8 cellular contexts compared by ENCODE assay signal in the genomic region with DNA sequence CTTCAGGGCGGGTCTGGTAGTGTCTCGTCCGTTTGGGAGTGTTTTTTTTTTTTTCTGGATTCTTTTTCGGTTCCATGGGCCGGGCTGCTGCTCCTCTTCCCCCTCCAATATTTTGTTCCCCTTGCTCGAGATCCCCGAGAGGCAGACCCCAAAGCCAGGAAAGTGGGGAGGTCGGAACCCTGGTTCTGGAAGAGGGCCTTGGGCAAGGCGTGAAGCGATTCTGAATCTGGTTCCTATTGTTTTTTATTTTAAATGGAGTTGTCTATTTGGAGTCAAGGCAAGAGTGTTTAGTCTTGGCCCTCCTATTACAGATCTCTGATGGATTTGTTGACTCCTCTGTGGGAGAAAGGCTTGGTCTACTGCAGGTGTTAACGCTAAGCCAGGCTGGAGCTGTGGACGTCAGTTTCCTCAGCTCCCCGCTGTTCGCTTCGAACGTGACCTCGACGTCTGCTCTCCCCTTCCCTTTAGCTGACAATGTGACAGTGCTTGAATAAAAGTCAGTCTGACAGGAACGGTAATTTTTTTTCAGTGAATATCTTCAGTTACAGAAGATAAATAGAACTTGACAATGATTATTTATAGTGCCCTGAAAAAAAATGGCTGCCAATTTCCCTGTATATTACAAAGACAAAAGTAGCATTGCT. TPM values are rescaled to one million over a fixed set of nuclear protein-coding genes. Genes with fewer than 3 reads are reported as not detected.
DNase-seq lines count a peak whose midpoint lies in the region; ATAC-seq and TF ChIP-seq lines count a peak whose summit lies in the region.

No MANE protein-coding gene starts in this region.

- peaks cover 31% of the 10 kb centered on the region for H3K79me2 ChIP-seq in smooth muscle cell (ENCODE audit: low read depth)

- TF ChIP-seq EP300 in Ishikawa (IDR thresholded peaks at IDR 0.05; ENCODE audit: borderline replicate concordance) = no peak

- no peaks in the 10 kb centered on the region for H3K36me3 ChIP-seq in smooth muscle cell (ENCODE audit: low read depth)

- 2% methylated on average over 19 of the region's 19 CpGs for WGBS in smooth muscle cell (ENCODE audit: low lambda C conversion rate)

- no peaks in the 10 kb centered on the region for H3K27me3 ChIP-seq in smooth muscle cell (ENCODE audit: low read depth)

- H3K4me1 Mint-ChIP-seq in brain (peaks cover 50% of the 10 kb centered on the region), immature natural killer cell (peaks cover 19 to 29% of the 10 kb centered on the region in 2 donors)

- ATAC-seq in GM18870 (IDR thresholded peaks at IDR 0.05; ENCODE audit: unreplicated experiment) = no peak
- ATAC-seq in HG02588 (IDR thresholded peaks at IDR 0.05; ENCODE audit: unreplicated experiment) = no peak

- H3K4me2 ChIP-seq in smooth muscle cell = peak overlapping the region; percentile 99

- no peaks in the 10 kb centered on the region for H4K20me1 ChIP-seq in smooth muscle cell (ENCODE audit: low read depth)

- peaks cover 6% of the 10 kb centered on the region for H3K4me1 ChIP-seq in smooth muscle cell (ENCODE audit: low read depth)

- TF ChIP-seq RAD21 in Ishikawa (IDR thresholded peaks at IDR 0.05; ENCODE audit: low read depth) = no peak

- TF ChIP-seq CTCF in brain (conservative IDR thresholded peaks at IDR 0.05) (no peak), smooth muscle cell (IDR thresholded peaks at IDR 0.05; ENCODE audit: borderline replicate concordance, insufficient read depth, poor library complexity, severe bottlenecking) (no peak)

- peak overlapping the region; percentile 100 for H3K27ac Mint-ChIP-seq in brain
- peak overlapping the region; percentile 99 to 100 (median 100) for H3K27ac Mint-ChIP-seq in immature natural killer cell

- H3K9ac ChIP-seq in smooth muscle cell (ENCODE audit: low read depth) = peak overlapping the region; percentile 98

- H2AFZ ChIP-seq in smooth muscle cell (ENCODE audit: low read depth) = peak overlapping the region; percentile 60

- H3K36me3 Mint-ChIP-seq in brain (peaks cover 9% of the 10 kb centered on the region), immature natural killer cell (no peaks in the 10 kb centered on the region)

- peak; percentile 35 for DNase-seq in COR-L47 (lab: John Stamatoyannopoulos, UW)
- DNase-seq in SW480 (ENCODE audit: low spot score) = peak; percentile 85
- DNase-seq in immature natural killer cell = peak; percentile 48 to 57 (median 54)
- no peak for DNase-seq in smooth muscle cell (lab: John Stamatoyannopoulos, UW; ENCODE audit: unreplicated experiment)

- H3K9me3 ChIP-seq in smooth muscle cell (replicated peaks; ENCODE audit: low read depth) = no peaks in the 10 kb centered on the region

- peak overlapping the region; percentile 99 for H3K27ac ChIP-seq in smooth muscle cell (ENCODE audit: low read depth)

- peak overlapping the region; percentile 94 for H3K4me3 ChIP-seq in smooth muscle cell

- no peaks in the 10 kb centered on the region for H3F3A ChIP-seq in smooth muscle cell (ENCODE audit: low read depth)

- H3K27me3 Mint-ChIP-seq in brain (peaks cover 8% of the 10 kb centered on the region), immature natural killer cell (ENCODE audit: low read depth in 3 of 3) (peaks cover 16 to 22% (median 20%) of the 10 kb centered on the region in 3 donors)

- peaks cover 0 to 7% (median 0%) of the 10 kb centered on the region in 5 experiments for H3K9me3 Mint-ChIP-seq in brain
- H3K9me3 Mint-ChIP-seq in immature natural killer cell = no peaks in the 10 kb centered on the region

- H3K4me3 Mint-ChIP-seq in brain = peak overlapping the region; percentile 97 to 99 (median 98)
- H3K4me3 Mint-ChIP-seq in immature natural killer cell = peak overlapping the region; percentile 95 to 99 (median 98)

TF ChIP-seq in Ishikawa, 13 proteins besides CTCF, POLR2A, EP300 and RAD21:
- TF ChIP-seq MAX (IDR thresholded peaks at IDR 0.05) = peak; percentile 45; the same call in 1 of the 2 replicates
- peak; percentile 72 for TF ChIP-seq YY1 (IDR thresholded peaks at IDR 0.05; ENCODE audit: low read depth)
- no peak for TF ChIP-seq NFIC (IDR thresholded peaks at IDR 0.05)

RNA-seq across cellular contexts. Expression of gene DNAJC27, which starts 0.7 kb away (rescaled TPM):
- polyA plus RNA-seq in brain (ENCODE audit: insufficient read depth, low read depth, low replicate concordance) = 4.0 TPM
- 1 to 10 TPM; 2.1 to 4.9 (median 2.2) TPM for polyA plus RNA-seq in immature natural killer cell
- total RNA-seq in smooth muscle cell = 4.4 and 8.4 TPM in 2 replicates
- polyA plus RNA-seq in smooth muscle cell = 1.4 and 2.2 TPM in 2 replicates

RNA-seq across cellular contexts. Expression of gene ADCY3, which starts 52.4 kb away (rescaled TPM):
- polyA plus RNA-seq in brain (ENCODE audit: insufficient read depth, low read depth, low replicate concordance) = 37.4 TPM
- 1 to 10 TPM in 1 of 3 donors, under 1 TPM in 1, not detected in 1; 0.86 to 2.1 TPM for polyA plus RNA-seq in immature natural killer cell
- total RNA-seq in smooth muscle cell = 20.8 and 34.3 TPM in 2 replicates
- 29.6 and 41.7 TPM in 2 replicates for polyA plus RNA-seq in smooth muscle cell
